In genomic region chr4:1243451-1244080, GRCh38 we compare ENCODE assay signal across 9 cellular contexts. TPM values are rescaled to one million over a fixed set of nuclear protein-coding genes. Genes with fewer than 3 reads are reported as not detected.
DNase-seq lines count a peak whose midpoint lies in the region; ATAC-seq and TF ChIP-seq lines count a peak whose summit lies in the region.
"Had no signal": no experiment of that assay in that cellular context is flagged by ENCODE, and none has a peak within 500 bp of the region (broad histone marks: within the 10 kb centered on the region; RNA-seq: fewer than 3 reads in every experiment).

No MANE protein-coding gene starts in this region.

- no peak overlapping the region for H2BK15ac ChIP-seq in neuronal stem cell (ENCODE audit: low read length)

- peak overlapping the region; percentile 82 for H3K14ac ChIP-seq in neuronal stem cell (ENCODE audit: low read length)

- H3K4me3 ChIP-seq in CD8-positive, alpha-beta T cell (ENCODE audit: low read depth, low read length): no peak overlapping the region
- H3K4me3 ChIP-seq in coronary artery: peak overlapping the region; percentile 79
- H3K4me3 ChIP-seq in neuronal stem cell (ENCODE audit: low read length in 2 of 2): no peak overlapping the region
- no peak overlapping the region for H3K4me3 ChIP-seq in esophagus muscularis mucosa

- H3K79me1 ChIP-seq in neuronal stem cell (ENCODE audit: low read depth, low read length): peaks cover 56% of the 10 kb centered on the region

- no peaks in the 10 kb centered on the region for H3K9me3 ChIP-seq in CD8-positive, alpha-beta T cell (ENCODE audit: low read length)
- no peaks in the 10 kb centered on the region for H3K9me3 ChIP-seq in neuronal stem cell (replicated peaks in 1 of 2; ENCODE audit: control insufficient read depth in 2 of 2, insufficient read depth in 1 of 2, low read depth in 1 of 2, low read length in 2 of 2)
- no peaks in the 10 kb centered on the region for H3K9me3 ChIP-seq in esophagus muscularis mucosa
- H3K9me3 ChIP-seq: breast epithelium had no signal

- no peak for TF ChIP-seq EP300 in esophagus muscularis mucosa (IDR thresholded peaks at IDR 0.05)

- intact Hi-C loops in CD8-positive, alpha-beta T cell (cut with DNase I, micrococcal nuclease): no loop called here
- intact Hi-C loops in esophagus muscularis mucosa (cut with DNase I): no loop called here

- no peak for TF ChIP-seq CTCF in CD8-positive, alpha-beta T cell (IDR thresholded peaks at IDR 0.05)
- peak; percentile 21 for TF ChIP-seq CTCF in GM20000 (IDR thresholded peaks at IDR 0.05; ENCODE audit: extremely low read depth, missing control alignments)
- no peak for TF ChIP-seq CTCF in coronary artery (IDR thresholded peaks at IDR 0.05)
- TF ChIP-seq CTCF in esophagus muscularis mucosa (IDR thresholded peaks at IDR 0.05): no peak

- H2BK12ac ChIP-seq in neuronal stem cell (ENCODE audit: low read length): no peak overlapping the region

- no peak overlapping the region for H3K4me3 Mint-ChIP-seq in CD8-positive, alpha-beta T cell

- no peak overlapping the region for H3K9ac ChIP-seq in neuronal stem cell (ENCODE audit: low read depth, low read length, poor library complexity)

- no peak for ATAC-seq in CD8-positive, alpha-beta T cell
- ATAC-seq in HG03432 (IDR thresholded peaks at IDR 0.05; ENCODE audit: unreplicated experiment): no peak

- no peak overlapping the region for H2AK5ac ChIP-seq in neuronal stem cell (ENCODE audit: low read depth, low read length)

- H3K4ac ChIP-seq in neuronal stem cell (ENCODE audit: low read length): no peak overlapping the region

- peaks cover 6% of the 10 kb centered on the region for H3K36me3 ChIP-seq in CD8-positive, alpha-beta T cell (ENCODE audit: insufficient read depth, low read length)
- peaks cover 27 to 67% of the 10 kb centered on the region in 2 donors for H3K36me3 ChIP-seq in neuronal stem cell (replicated peaks in 1 of 2; ENCODE audit: control insufficient read depth in 2 of 2, insufficient read depth in 2 of 2, low read length in 2 of 2)
- peaks cover 6 to 32% (median 27%) of the 10 kb centered on the region in 4 donors for H3K36me3 ChIP-seq in esophagus muscularis mucosa

- H2AFZ ChIP-seq in neuronal stem cell (ENCODE audit: low read length): no peak overlapping the region

- H3K36me3 Mint-ChIP-seq in CD8-positive, alpha-beta T cell: peaks cover 23% of the 10 kb centered on the region

- H3K23ac ChIP-seq in neuronal stem cell (ENCODE audit: low read depth, low read length, poor library complexity): peak overlapping the region; percentile 91

- H3K27me3 Mint-ChIP-seq in CD8-positive, alpha-beta T cell (ENCODE audit: low read depth): no peaks in the 10 kb centered on the region

- peaks cover 50% of the 10 kb centered on the region for H3K4me1 ChIP-seq in CD8-positive, alpha-beta T cell (ENCODE audit: insufficient read depth, low read length)
- peaks cover 11 to 12% of the 10 kb centered on the region in 2 donors for H3K4me1 ChIP-seq in neuronal stem cell (ENCODE audit: control insufficient read depth in 2 of 2, insufficient read depth in 1 of 2, low read depth in 1 of 2, low read length in 2 of 2)
- peaks cover 63 to 82% (median 73%) of the 10 kb centered on the region in 4 donors for H3K4me1 ChIP-seq in esophagus muscularis mucosa

- POLR2A ChIA-PET in CD8-positive, alpha-beta T cell (lab: Charles Lee): interaction anchor here (0.6 kb wide), 1 partner anchor 82 kb away, joined by 6 read pairs; no protein-coding TSS in a partner anchor

- H3K27me3 ChIP-seq in CD8-positive, alpha-beta T cell (ENCODE audit: insufficient read depth, low read length): no peaks in the 10 kb centered on the region
- H3K27me3 ChIP-seq in neuronal stem cell (ENCODE audit: control insufficient read depth in 3 of 3, insufficient read depth in 3 of 3, low read depth in 1 of 3, low read length in 3 of 3) (no peaks in the 10 kb centered on the region), esophagus muscularis mucosa (no peaks in the 10 kb centered on the region)
- H3K27me3 ChIP-seq: breast epithelium had no signal

- peak overlapping the region; percentile 27 for H3K27ac Mint-ChIP-seq in CD8-positive, alpha-beta T cell

- no peak overlapping the region for H4K91ac ChIP-seq in neuronal stem cell (ENCODE audit: low read depth, low read length, poor library complexity)

- CTCF ChIA-PET in CD8-positive, alpha-beta T cell (lab: Charles Lee): interaction anchor here (0.9 to 1.5 kb wide), 2 partner anchors 22 to 76 kb away, joined by 3 read pairs; no protein-coding TSS in a partner anchor

- H3K4me2 ChIP-seq in neuronal stem cell (ENCODE audit: insufficient read depth, low read length, poor library complexity, severe bottlenecking): no peak overlapping the region

- H2BK120ac ChIP-seq in neuronal stem cell (ENCODE audit: low read depth, low read length): no peak overlapping the region

- H3K27ac ChIP-seq in CD8-positive, alpha-beta T cell (ENCODE audit: low read depth, low read length): no peak overlapping the region
- H3K27ac ChIP-seq in coronary artery: no peak overlapping the region
- H3K27ac ChIP-seq in neuronal stem cell (replicated peaks; ENCODE audit: low read length): no peak overlapping the region
- H3K27ac ChIP-seq in esophagus muscularis mucosa (replicated peaks in 1 of 4): peak overlapping the region in 2 of 4 donors; percentile 34 to 48

- H3K18ac ChIP-seq in neuronal stem cell (ENCODE audit: low read length): no peak overlapping the region

- no peak overlapping the region for H4K8ac ChIP-seq in neuronal stem cell (ENCODE audit: low read depth, low read length)

- H3K9me3 Mint-ChIP-seq in CD8-positive, alpha-beta T cell: no peaks in the 10 kb centered on the region

- DNase-seq in CD8-positive, alpha-beta T cell: no peak
- DNase-seq in GM20000 (ENCODE audit: low spot score) (peak; percentile 58), coronary artery (ENCODE audit: low spot score) (peak; percentile 62), neuronal stem cell (ENCODE audit: low spot score) (no peak), esophagus muscularis mucosa (ENCODE audit: extremely low spot score) (no peak), GF-D8 (lab: John Stamatoyannopoulos, UW) (no peak), NCI-H187 treated with DMSO at 0.1 percent for 48 hours (lab: John Stamatoyannopoulos, UW) (no peak)

- TF ChIP-seq POLR2A in esophagus muscularis mucosa (IDR thresholded peaks at IDR 0.05; ENCODE audit: low read depth): no peak

- H2BK5ac ChIP-seq in neuronal stem cell (ENCODE audit: low read length): no peak overlapping the region

- peaks cover 52% of the 10 kb centered on the region for H3K4me1 Mint-ChIP-seq in CD8-positive, alpha-beta T cell (ENCODE audit: low read depth)

- no CpG with 5 or more reads among the region's 15 CpGs for WGBS in neuronal stem cell (ENCODE audit: extremely low coverage in 2 of 2, insufficient read length in 2 of 2, insufficient replicate concordance in 1 of 2), 2 donors
- WGBS in esophagus muscularis mucosa: 64% methylated on average over 15 of the region's 15 CpGs

RNA-seq across cellular contexts. Expression of gene CTBP1, which starts 5.4 kb away (rescaled TPM):
- 100 to 1,000 TPM; 129 to 132 TPM for total RNA-seq in CD8-positive, alpha-beta T cell
- polyA plus RNA-seq in neuronal stem cell (2013, experiment 1 of 2): 151 TPM
- polyA plus RNA-seq in neuronal stem cell (2013, experiment 2 of 2): 149 TPM
- total RNA-seq in esophagus muscularis mucosa: 100 to 1,000 TPM; 110 to 245 (median 172) TPM

RNA-seq across cellular contexts. Expression of gene MAEA, which starts 46.1 kb away (rescaled TPM):
- 10 to 100 TPM; 74.6 to 77.6 TPM for total RNA-seq in CD8-positive, alpha-beta T cell
- polyA plus RNA-seq in neuronal stem cell (2013, experiment 1 of 2): 38.4 TPM
- polyA plus RNA-seq in neuronal stem cell (2013, experiment 2 of 2): 37.0 TPM
- 10 to 100 TPM; 54.5 to 63.1 (median 59.8) TPM for total RNA-seq in esophagus muscularis mucosa

Comparison
In these comparisons a context has a peak if more than half of its experiments do, and no peak if none do; other contexts are left out.
1. DNase-seq: peak in GM20000 (single experiment) and coronary artery (single experiment); none in CD8-positive, alpha-beta T cell (0 of 7), neuronal stem cell (single experiment), esophagus muscularis mucosa (single experiment), GF-D8 (single experiment) and NCI-H187 treated with DMSO at 0.1 percent for 48 hours (single experiment).